In the genomic region with DNA sequence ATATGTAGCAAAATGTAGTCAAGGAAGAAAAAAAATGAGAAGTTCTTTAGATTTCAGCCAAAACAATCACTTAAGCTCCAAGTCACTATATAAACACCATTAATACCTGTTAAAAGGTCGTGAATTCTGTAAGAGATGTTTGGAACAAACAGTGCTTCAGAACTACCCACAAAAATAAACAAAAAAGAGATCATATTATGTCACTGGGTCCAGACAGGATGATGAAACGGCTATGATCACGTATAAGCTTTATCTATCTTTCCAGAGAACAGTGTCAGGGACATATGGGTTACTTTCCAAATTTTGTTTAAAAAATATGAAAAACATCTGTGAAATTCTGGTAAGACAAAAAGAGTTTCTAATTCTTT, we compare ENCODE assay signal across 15 cellular contexts.
DNase-seq lines count a peak whose midpoint lies in the region; ATAC-seq and TF ChIP-seq lines count a peak whose summit lies in the region.
"Had no signal": no experiment of that assay in that cellular context is flagged by ENCODE, and none has a peak within 500 bp of the region (broad histone marks: within the 10 kb centered on the region; RNA-seq: fewer than 3 reads in every experiment).

No MANE protein-coding gene starts in this region.

- H3K36me3 Mint-ChIP-seq in Calu3 (ENCODE audit: insufficient read depth, unreplicated experiment) = no peaks in the 10 kb centered on the region
- H3K36me3 Mint-ChIP-seq: stimulated activated naive B cell treated with anti-CD40 and anti-IgM and Interleukin-4, amounts not matched to agents 10 μg/mL and 1 μg/mL and 100 μg/mL, for 72 hours had no signal

- H3K4me3 Mint-ChIP-seq in Calu3 (ENCODE audit: low read depth, unreplicated experiment) = no peak overlapping the region
- H3K4me3 Mint-ChIP-seq: activated T-cell treated with anti-CD3 and anti-CD28 coated beads, Interleukin-2, amount 50 U/mL, for 72 hours; stimulated activated naive B cell treated with anti-CD40 and anti-IgM and Interleukin-4, amounts not matched to agents 10 μg/mL and 1 μg/mL and 100 μg/mL, for 72 hours; T-helper 17 cell had no signal

- CTCF ChIA-PET in Calu3 (lab: Charles Lee) = no interaction called here

- no peaks in the 10 kb centered on the region for H3K27me3 ChIP-seq in prostate gland (replicated peaks; ENCODE audit: insufficient read depth)
- H3K27me3 ChIP-seq: BLaER1 had no signal

- no peaks in the 10 kb centered on the region for H3K9me3 ChIP-seq in prostate gland
- H3K9me3 ChIP-seq: BLaER1 had no signal

- no peaks in the 10 kb centered on the region for H3K36me3 ChIP-seq in prostate gland
- H3K36me3 ChIP-seq: BLaER1 had no signal

- intact Hi-C loops in Calu3 (cut with micrococcal nuclease; ENCODE audit: unreplicated experiment) = no loop called here
- intact Hi-C loops in prostate gland (cut with DNase I) = loop anchor here (5.0 kb wide), 3 partner anchors 65 to 85 kb away; no protein-coding TSS in a partner anchor

- no peak overlapping the region for H3K4me3 ChIP-seq in prostate gland
- H3K4me3 ChIP-seq: BLaER1 had no signal

- no peak for TF ChIP-seq POLR2A in prostate gland (IDR thresholded peaks at IDR 0.05)

- H3K4me1 ChIP-seq in prostate gland (replicated peaks) = peaks cover 8% of the 10 kb centered on the region

- H3K27ac ChIP-seq in VCaP (peak overlapping the region; percentile 39), prostate gland (peak overlapping the region; percentile 61 to 64)
- H3K27ac ChIP-seq: BLaER1 had no signal

- H3K4me1 Mint-ChIP-seq in Calu3 (ENCODE audit: low read depth, unreplicated experiment) = peaks cover 79% of the 10 kb centered on the region
- H3K4me1 Mint-ChIP-seq: stimulated activated naive B cell treated with anti-CD40 and anti-IgM and Interleukin-4, amounts not matched to agents 10 μg/mL and 1 μg/mL and 100 μg/mL, for 72 hours had no signal

- no peaks in the 10 kb centered on the region for H3K9me3 Mint-ChIP-seq in Calu3 (ENCODE audit: low read depth, unreplicated experiment)
- H3K9me3 Mint-ChIP-seq: activated T-cell treated with anti-CD3 and anti-CD28 coated beads, Interleukin-2, amount 50 U/mL, for 72 hours had no signal

- H3K27me3 Mint-ChIP-seq in Calu3 (ENCODE audit: unreplicated experiment) = no peaks in the 10 kb centered on the region

- peak overlapping the region; percentile 54 for H3K27ac Mint-ChIP-seq in Calu3 (ENCODE audit: unreplicated experiment)
- H3K27ac Mint-ChIP-seq: activated T-cell treated with anti-CD3 and anti-CD28 coated beads, Interleukin-2, amount 50 U/mL, for 72 hours; stimulated activated naive B cell treated with anti-CD40 and anti-IgM and Interleukin-4, amounts not matched to agents 10 μg/mL and 1 μg/mL and 100 μg/mL, for 72 hours; T-helper 17 cell had no signal

- TF ChIP-seq CTCF in Calu3 (IDR thresholded peaks at IDR 0.05; ENCODE audit: unreplicated experiment) = no peak
- no peak for TF ChIP-seq CTCF in VCaP (conservative IDR thresholded peaks at IDR 0.05)
- no peak for TF ChIP-seq CTCF in prostate gland (IDR thresholded peaks at IDR 0.05)

- no peak for ATAC-seq in GM21717 (IDR thresholded peaks at IDR 0.05; ENCODE audit: unreplicated experiment)
- ATAC-seq: activated T-cell treated with anti-CD3 and anti-CD28 coated beads, Interleukin-2, amount 50 U/mL, for 72 hours; stimulated activated naive B cell treated with anti-CD40 and anti-IgM and Interleukin-4, amounts not matched to agents 10 μg/mL and 1 μg/mL and 100 μg/mL, for 72 hours; T-helper 17 cell had no signal

- DNase-seq in Calu3 (no peak), fibroblast of peridontal ligament (ENCODE audit: extremely low read depth) (peak; percentile 50), prostate gland (ENCODE audit: low spot score) (no peak), NCI-H69 (lab: John Stamatoyannopoulos, UW) (no peak), NCI-H1436 (lab: John Stamatoyannopoulos, UW) (no peak), NCI-H1092 treated with DMSO at 0.1 percent for 48 hours (lab: John Stamatoyannopoulos, UW) (no peak)
- DNase-seq: activated CD4-positive, alpha-beta T cell treated with anti-CD3 and anti-CD28 coated beads for 48 hours; activated T-cell treated with anti-CD3 and anti-CD28 coated beads, Interleukin-2, amount 50 U/mL, for 72 hours; NCI-H510A; stimulated activated CD4-positive, alpha-beta T cell treated with anti-CD3 and anti-CD28 coated beads, Interleukin-4, amount 100 ng/mL, for 4 hours; stimulated activated naive B cell treated with anti-CD40 and anti-IgM and Interleukin-4, amounts not matched to agents 10 μg/mL and 1 μg/mL and 100 μg/mL, for 72 hours; T-helper 17 cell had no signal

- 11% methylated on average over 3 of the region's 3 CpGs for WGBS in prostate gland

- no TSS peak for BruUV-seq in Calu3 (replicated peaks; lab: Mats Ljungman, UMichigan)
